8 cellular contexts compared by ENCODE assay signal in genomic region chr19:34135033-34135370, GRCh38. TPM values are rescaled to one million over a fixed set of nuclear protein-coding genes. Genes with fewer than 3 reads are reported as not detected.
DNase-seq lines count a peak whose midpoint lies in the region; ATAC-seq, FAIRE-seq and TF ChIP-seq lines count a peak whose summit lies in the region.

No MANE protein-coding gene starts in this region.

- H3K9me2 ChIP-seq in PC-3 (replicated peaks; ENCODE audit: low read length), result no peaks in the 10 kb centered on the region

- H2AFZ ChIP-seq in PC-3 (ENCODE audit: low read length), result peak overlapping the region; percentile 90

- FAIRE-seq in pancreas (lab: Jason Lieb, UNC), result no peak

- DNase-seq in ELF-1 (ENCODE audit: low read depth, low spot score), result peak; percentile 20
- DNase-seq in PC-3, result no peak
- DNase-seq in epithelial cell of prostate (ENCODE audit: low read depth, low spot score), result no peak
- peak in 1 of 6 donors; percentile 12 for DNase-seq in pancreas
- no peak for DNase-seq in CD1c-positive myeloid dendritic cell (ENCODE audit: extremely low spot score)

- no peaks in the 10 kb centered on the region for H3K27me3 ChIP-seq in PC-3 (ENCODE audit: low read length)
- H3K27me3 ChIP-seq in pancreas, result no peaks in the 10 kb centered on the region

- H3K9me3 ChIP-seq in PC-3 (ENCODE audit: low read length) (no peaks in the 10 kb centered on the region), pancreas (no peaks in the 10 kb centered on the region)

- intact Hi-C loops in PC-3 (cut with micrococcal nuclease), result no loop called here
- intact Hi-C loops in pancreas (cut with DNase I), result no loop called here

- H3K27ac ChIP-seq in PC-3 (ENCODE audit: low read length), result peak overlapping the region; percentile 74; the same call in 1 of the 2 replicates
- peak overlapping the region; percentile 68 for H3K27ac ChIP-seq in epithelial cell of prostate
- peak overlapping the region; percentile 8 to 91 (median 70) for H3K27ac ChIP-seq in pancreas

- peak overlapping the region; percentile 96 for H3K4me2 ChIP-seq in PC-3 (ENCODE audit: low read length)

- no TSS peak for BruUV-seq in PC-3 (replicated peaks; lab: Mats Ljungman, UMichigan)

- H3F3A ChIP-seq in PC-3 (ENCODE audit: low read length, unreplicated experiment), result no peaks in the 10 kb centered on the region

- H3K4me1 ChIP-seq in PC-3 (ENCODE audit: insufficient read depth, low read length) (0 out of 2 replicates have a peak, but pooled peaks cover 6% of the 10 kb centered on the region), pancreas (peaks cover 0 to 5% (median 0%) of the 10 kb centered on the region in 3 donors)

- POLR2A ChIA-PET in PC-3 (lab: Charles Lee; ENCODE audit: unreplicated experiment), result no interaction called here

- H3K79me2 ChIP-seq in PC-3 (ENCODE audit: low read length), result no peaks in the 10 kb centered on the region

- ATAC-seq in PC-3 (no peak), pancreas (no peak), HG03565 (IDR thresholded peaks at IDR 0.05; ENCODE audit: unreplicated experiment) (no peak), GM18873 (IDR thresholded peaks at IDR 0.05; ENCODE audit: low FRiP score, unreplicated experiment) (no peak), HG03095 (IDR thresholded peaks at IDR 0.05; ENCODE audit: unreplicated experiment) (no peak)

- H4K20me1 ChIP-seq in PC-3 (ENCODE audit: low read length), result no peaks in the 10 kb centered on the region

- CTCF ChIA-PET in PC-3 (lab: Charles Lee), result no interaction called here

- WGBS in pancreas, 2 donors, result 70 to 72% methylated on average over 11 of the region's 11 CpGs

- no peaks in the 10 kb centered on the region for H3K36me3 ChIP-seq in PC-3 (ENCODE audit: low read depth, low read length)
- H3K36me3 ChIP-seq in pancreas, result no peaks in the 10 kb centered on the region

- peak overlapping the region; percentile 81 for H3K9ac ChIP-seq in PC-3 (ENCODE audit: low read length)

- no peak for TF ChIP-seq CTCF in PC-3 (conservative IDR thresholded peaks at IDR 0.05; ENCODE audit: low read depth, low read length)
- TF ChIP-seq CTCF in pancreas (IDR thresholded peaks at IDR 0.05), result no peak

- H3K4me3 ChIP-seq in PC-3 (ENCODE audit: low read length) (peak overlapping the region; percentile 82), pancreas (peak overlapping the region; percentile 51 to 68 (median 58))

RNA-seq across cellular contexts. Expression of gene LSM14A, which starts 37.3 kb away (rescaled TPM):
- total RNA-seq in PC-3 (2014; rRNA removed) (67.4 and 88.5 TPM in 2 replicates), pancreas (10 to 100 TPM; 36.0 to 56.8 (median 46.0) TPM)
- 10 to 100 TPM; 32.0 to 41.4 TPM for polyA plus RNA-seq in pancreas
